In the genomic region with DNA sequence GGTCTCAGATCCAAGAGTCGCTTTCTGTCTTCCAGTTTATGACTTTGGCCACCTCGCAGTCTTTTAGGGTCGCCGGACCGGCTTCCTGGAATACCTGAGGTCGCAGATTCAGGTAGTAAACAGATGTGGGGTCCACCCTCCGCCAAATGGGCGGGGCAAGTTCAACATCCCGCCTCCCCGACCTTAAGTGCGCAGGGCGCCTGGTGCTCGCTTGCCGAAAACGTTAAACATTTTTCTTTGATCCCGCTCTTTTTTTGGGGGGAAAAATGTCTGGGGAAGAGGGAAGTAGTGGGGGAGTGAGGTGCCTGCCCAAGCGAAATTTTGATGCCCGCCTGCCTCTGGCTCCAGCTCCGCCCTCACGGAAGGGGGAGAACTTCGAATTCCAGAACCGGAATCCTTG, we compare ENCODE assay signal across 13 cellular contexts.
A peak's percentile ranks its signal among the peaks of the same experiment; 100 is the strongest.
DNase-seq lines count a peak whose midpoint lies in the region; ATAC-seq, FAIRE-seq and TF ChIP-seq lines count a peak whose summit lies in the region.
"Had no signal": no experiment of that assay in that cellular context is flagged by ENCODE, and none has a peak within 500 bp of the region (broad histone marks: within the 10 kb centered on the region; RNA-seq: fewer than 3 reads in every experiment).

No MANE protein-coding gene starts in this region.

- no peak for ATAC-seq in stimulated activated naive CD8-positive, alpha-beta T cell treated with anti-CD3 and anti-CD28 coated beads, Interleukin-15, Interleukin-2, amounts not matched to agents 100 U/mL and 50 U/mL, for 24 hours
- ATAC-seq: PC-3 had no signal

- no peaks in the 10 kb centered on the region for H3K36me3 Mint-ChIP-seq in stimulated activated naive CD8-positive, alpha-beta T cell treated with anti-CD3 and anti-CD28 coated beads, Interleukin-15, Interleukin-2, amounts not matched to agents 100 ng/mL and 50 ng/mL, for 24 hours (ENCODE audit: low read depth)
- H3K36me3 Mint-ChIP-seq in activated naive CD4-positive, alpha-beta T cell treated with anti-CD3 and anti-CD28 coated beads, Interleukin-2, amount 10 ng/mL, durations not matched to agents 7 days and 5 days, result no peaks in the 10 kb centered on the region
- H3K36me3 Mint-ChIP-seq: memory B cell had no signal

- peak overlapping the region; percentile 53 for H3K4me3 Mint-ChIP-seq in stimulated activated naive CD8-positive, alpha-beta T cell treated with anti-CD3 and anti-CD28 coated beads, Interleukin-15, Interleukin-2, amounts not matched to agents 100 ng/mL and 50 ng/mL, for 24 hours
- H3K4me3 Mint-ChIP-seq in activated naive CD4-positive, alpha-beta T cell treated with anti-CD3 and anti-CD28 coated beads, Interleukin-2, amount 10 ng/mL, durations not matched to agents 7 days and 5 days, result no peak overlapping the region
- H3K4me3 Mint-ChIP-seq: dendritic cell treated with granulocyte-macrophage colony-stimulating factor and Interleukin-4, amounts not matched to agents 40 ng/mL and 50 ng/mL, for 4 days; memory B cell had no signal

- peaks cover 10% of the 10 kb centered on the region for H3K4me1 Mint-ChIP-seq in stimulated activated naive CD8-positive, alpha-beta T cell treated with anti-CD3 and anti-CD28 coated beads, Interleukin-15, Interleukin-2, amounts not matched to agents 100 ng/mL and 50 ng/mL, for 24 hours (ENCODE audit: low read depth)
- H3K4me1 Mint-ChIP-seq in activated naive CD4-positive, alpha-beta T cell treated with anti-CD3 and anti-CD28 coated beads, Interleukin-2, amount 10 ng/mL, durations not matched to agents 7 days and 5 days, result peaks cover 8% of the 10 kb centered on the region

- no peak for TF ChIP-seq POLR2A in lower leg skin (IDR thresholded peaks at IDR 0.05)

- H3K27ac Mint-ChIP-seq in stimulated activated naive CD8-positive, alpha-beta T cell treated with anti-CD3 and anti-CD28 coated beads, Interleukin-15, Interleukin-2, amounts not matched to agents 100 ng/mL and 50 ng/mL, for 24 hours, result no peak overlapping the region
- H3K27ac Mint-ChIP-seq in activated naive CD4-positive, alpha-beta T cell treated with anti-CD3 and anti-CD28 coated beads, Interleukin-2, amount 10 ng/mL, durations not matched to agents 7 days and 5 days, result no peak overlapping the region
- H3K27ac Mint-ChIP-seq: dendritic cell treated with granulocyte-macrophage colony-stimulating factor and Interleukin-4, amounts not matched to agents 40 ng/mL and 50 ng/mL, for 4 days; memory B cell had no signal

- WGBS in lower leg skin, 2 donors, result 4 to 8% methylated on average over 22 of the region's 22 CpGs

- intact Hi-C loops in lower leg skin (cut with DNase I; ENCODE audit: low total_unique reads), result no loop called here

- TF ChIP-seq CTCF in choroid plexus epithelial cell (conservative IDR thresholded peaks at IDR 0.05; ENCODE audit: low read depth, low read length) (no peak), lower leg skin (IDR thresholded peaks at IDR 0.05) (no peak)

- CTCF ChIA-PET in activated naive CD4-positive, alpha-beta T cell treated with anti-CD3 and anti-CD28 coated beads, Interleukin-2, amount 10 ng/mL, durations not matched to agents 7 days and 5 days (lab: Charles Lee), result interaction anchor here (0.7 to 1.2 kb wide), 2 partner anchors 158 to 499 kb away, joined by 5 read pairs; no protein-coding TSS in a partner anchor

- FAIRE-seq in urothelium cell line (lab: Jason Lieb, UNC), result no peak

- H3K4me3 ChIP-seq in choroid plexus epithelial cell (ENCODE audit: low read depth, low read length) (peak overlapping the region; percentile 40), lower leg skin (ENCODE audit: low read depth, poor library complexity, severe bottlenecking) (peak overlapping the region; percentile 10)

- H3K27me3 Mint-ChIP-seq in stimulated activated naive CD8-positive, alpha-beta T cell treated with anti-CD3 and anti-CD28 coated beads, Interleukin-15, Interleukin-2, amounts not matched to agents 100 ng/mL and 50 ng/mL, for 24 hours, result peaks cover 57% of the 10 kb centered on the region
- peaks cover 56% of the 10 kb centered on the region for H3K27me3 Mint-ChIP-seq in activated naive CD4-positive, alpha-beta T cell treated with anti-CD3 and anti-CD28 coated beads, Interleukin-2, amount 10 ng/mL, durations not matched to agents 7 days and 5 days

- DNase-seq in stimulated activated naive CD8-positive, alpha-beta T cell treated with anti-CD3 and anti-CD28 coated beads, Interleukin-15, Interleukin-2, amounts not matched to agents 100 U/mL and 50 U/mL, for 24 hours, result no peak
- DNase-seq in choroid plexus epithelial cell (ENCODE audit: low read depth), result no peak
- DNase-seq in lower leg skin (ENCODE audit: low spot score in 2 of 2), result no peak
- DNase-seq in urothelium cell line (ENCODE audit: low spot score), result peak; percentile 25
- no peak for DNase-seq in NCI-H226
- no peak for DNase-seq in COR-L47 (lab: John Stamatoyannopoulos, UW)
- no peak for DNase-seq in activated naive CD4-positive, alpha-beta T cell treated with anti-CD3 and anti-CD28 coated beads, Interleukin-2, amount 10 ng/mL, durations not matched to agents 7 days and 5 days
- DNase-seq: activated CD4-positive, alpha-beta T cell treated with anti-CD3 and anti-CD28 coated beads, Interleukin-2, amount 50 U/mL, for 1 hour; PC-3; stimulated activated CD4-positive, alpha-beta T cell treated with anti-CD3 and anti-CD28 coated beads, Interleukin-4, amount 100 ng/mL, for 4 hours had no signal

- H3K9me3 Mint-ChIP-seq in stimulated activated naive CD8-positive, alpha-beta T cell treated with anti-CD3 and anti-CD28 coated beads, Interleukin-15, Interleukin-2, amounts not matched to agents 100 ng/mL and 50 ng/mL, for 24 hours, result no peaks in the 10 kb centered on the region
- no peaks in the 10 kb centered on the region for H3K9me3 Mint-ChIP-seq in activated naive CD4-positive, alpha-beta T cell treated with anti-CD3 and anti-CD28 coated beads, Interleukin-2, amount 10 ng/mL, durations not matched to agents 7 days and 5 days
- H3K9me3 Mint-ChIP-seq: dendritic cell treated with granulocyte-macrophage colony-stimulating factor and Interleukin-4, amounts not matched to agents 40 ng/mL and 50 ng/mL, for 4 days had no signal
